ENCODE assay signal across 8 cellular contexts in genomic region chr15:43134157-43134637, GRCh38. TPM values are rescaled to one million over a fixed set of nuclear protein-coding genes. Genes with fewer than 3 reads are reported as not detected.
DNase-seq lines count a peak whose midpoint lies in the region; ATAC-seq, FAIRE-seq and TF ChIP-seq lines count a peak whose summit lies in the region.

No MANE protein-coding gene starts in this region.

- H3K27ac ChIP-seq in skeletal muscle tissue (ENCODE audit: low read depth, low read length), result peak overlapping the region; percentile 56

- peaks cover 13% of the 10 kb centered on the region for H3K27me3 Mint-ChIP-seq in activated T-helper 2 cell treated with anti-CD3 and anti-CD28 coated beads, Interferon-gamma antibody, Interleukin-2, Interleukin-4, amounts not matched to agents 10 μg/mL and 5 μg/mL and 100 μg/mL, durations not matched to agents 14 hours and 24 hours and 36 hours (ENCODE audit: low read depth)

- H3K4me3 ChIP-seq in skeletal muscle tissue (ENCODE audit: low read length in 3 of 3), result peak overlapping the region; percentile 87 to 92 (median 92)

- H3K4me1 ChIP-seq in skeletal muscle tissue (ENCODE audit: control insufficient read depth in 3 of 3, insufficient read depth in 3 of 3, low read length in 3 of 3), result peaks cover 6 to 13% (median 8%) of the 10 kb centered on the region in 3 donors

- peaks cover 27% of the 10 kb centered on the region for H3K4me1 Mint-ChIP-seq in activated T-helper 2 cell treated with anti-CD3 and anti-CD28 coated beads, Interferon-gamma antibody, Interleukin-2, Interleukin-4, amounts not matched to agents 10 μg/mL and 5 μg/mL and 100 μg/mL, durations not matched to agents 14 hours and 24 hours and 36 hours (ENCODE audit: low read depth)

- ATAC-seq in HG03064 (IDR thresholded peaks at IDR 0.05; ENCODE audit: low read depth, unreplicated experiment), result peak; percentile 17

- H3K9me3 Mint-ChIP-seq in activated T-helper 2 cell treated with anti-CD3 and anti-CD28 coated beads, Interferon-gamma antibody, Interleukin-2, Interleukin-4, amounts not matched to agents 10 μg/mL and 5 μg/mL and 100 μg/mL, durations not matched to agents 14 hours and 24 hours and 36 hours, result no peaks in the 10 kb centered on the region

- no peaks in the 10 kb centered on the region for H3K9me3 ChIP-seq in skeletal muscle tissue (ENCODE audit: control insufficient read depth in 3 of 3, low read length in 3 of 3)

- H3K9ac ChIP-seq in skeletal muscle tissue (ENCODE audit: low read depth in 1 of 3, low read length in 3 of 3), result peak overlapping the region; percentile 82 to 91 (median 91)

- peak; percentile 17; the same call in 1 of the 2 replicates for TF ChIP-seq POLR2A in GM12892 (IDR thresholded peaks at IDR 0.05; ENCODE audit: low read depth, low read length)

- peak overlapping the region; percentile 88 for H3K4me3 Mint-ChIP-seq in activated T-helper 2 cell treated with anti-CD3 and anti-CD28 coated beads, Interferon-gamma antibody, Interleukin-2, Interleukin-4, amounts not matched to agents 10 μg/mL and 5 μg/mL and 100 μg/mL, durations not matched to agents 14 hours and 24 hours and 36 hours (ENCODE audit: low read depth)

- H3K36me3 ChIP-seq in skeletal muscle tissue (ENCODE audit: control insufficient read depth in 3 of 3, insufficient read depth in 3 of 3, low read length in 3 of 3), result peaks cover 14 to 24% (median 19%) of the 10 kb centered on the region in 3 donors

- H3K27me3 ChIP-seq in skeletal muscle tissue (ENCODE audit: control insufficient read depth in 3 of 3, insufficient read depth in 3 of 3, low read length in 3 of 3), result no peaks in the 10 kb centered on the region

- DNase-seq in GM12892 (ENCODE audit: insufficient read length) (no peak), hepatic stellate cell (ENCODE audit: low spot score) (peak; percentile 8), iPS-NIHi7 (ENCODE audit: extremely low spot score) (no peak), NK-92 (lab: John Stamatoyannopoulos, UW; ENCODE audit: unreplicated experiment) (no peak), SHP77 (lab: John Stamatoyannopoulos, UW) (no peak)
- DNase-seq in activated T-helper 2 cell treated with anti-CD3 and anti-CD28 coated beads, Interferon-gamma antibody, Interleukin-2, Interleukin-4, amounts not matched to agents 10 μg/mL and 5 μg/mL and 100 μg/mL, durations not matched to agents 14 hours and 24 hours and 36 hours (ENCODE audit: low spot score), result no peak

- FAIRE-seq in GM12892 (lab: Jason Lieb, UNC), result peak; percentile 76

- intact Hi-C loops in activated T-helper 2 cell treated with anti-CD3 and anti-CD28 coated beads, Interferon-gamma antibody, Interleukin-2, Interleukin-4, amounts not matched to agents 10 μg/mL and 5 μg/mL and 100 μg/mL, durations not matched to agents 14 hours and 24 hours and 36 hours (cut with micrococcal nuclease), result loop anchor here (5.0 kb wide), 1 partner anchor 53 kb away; the partner anchor contains the start of gene CCNDBP1

- H3K27ac Mint-ChIP-seq in activated T-helper 2 cell treated with anti-CD3 and anti-CD28 coated beads, Interferon-gamma antibody, Interleukin-2, Interleukin-4, amounts not matched to agents 10 μg/mL and 5 μg/mL and 100 μg/mL, durations not matched to agents 14 hours and 24 hours and 36 hours, result peak overlapping the region; percentile 75

- H3K36me3 Mint-ChIP-seq in activated T-helper 2 cell treated with anti-CD3 and anti-CD28 coated beads, Interferon-gamma antibody, Interleukin-2, Interleukin-4, amounts not matched to agents 10 μg/mL and 5 μg/mL and 100 μg/mL, durations not matched to agents 14 hours and 24 hours and 36 hours (ENCODE audit: low read depth), result peaks cover 41% of the 10 kb centered on the region

RNA-seq across cellular contexts. Expression of gene TMEM62, which starts 0.8 kb away (rescaled TPM):
- polyA plus RNA-seq in GM12892 (2012; ENCODE audit: missing spikeins), result 14.0 TPM
- 16.1 and 19.7 TPM in 2 replicates for total RNA-seq in activated T-helper 2 cell treated with anti-CD3 and anti-CD28 coated beads, Interferon-gamma antibody, Interleukin-2, Interleukin-4, amounts not matched to agents 10 μg/mL and 5 μg/mL and 100 μg/mL, durations not matched to agents 14 hours and 24 hours and 36 hours
- total RNA-seq in skeletal muscle tissue, result 8.4 TPM

RNA-seq across cellular contexts. Expression of gene UBR1, which starts 28.4 kb away (rescaled TPM):
- polyA plus RNA-seq in GM12892 (2012; ENCODE audit: missing spikeins), result 13.2 TPM
- 36.0 and 36.7 TPM in 2 replicates for total RNA-seq in activated T-helper 2 cell treated with anti-CD3 and anti-CD28 coated beads, Interferon-gamma antibody, Interleukin-2, Interleukin-4, amounts not matched to agents 10 μg/mL and 5 μg/mL and 100 μg/mL, durations not matched to agents 14 hours and 24 hours and 36 hours
- total RNA-seq in skeletal muscle tissue, result 45.9 TPM

RNA-seq across cellular contexts. Expression of gene CCNDBP1, which starts 51.0 kb away (rescaled TPM):
- 45.6 TPM for polyA plus RNA-seq in GM12892 (2012; ENCODE audit: missing spikeins)
- 62.9 and 68.1 TPM in 2 replicates for total RNA-seq in activated T-helper 2 cell treated with anti-CD3 and anti-CD28 coated beads, Interferon-gamma antibody, Interleukin-2, Interleukin-4, amounts not matched to agents 10 μg/mL and 5 μg/mL and 100 μg/mL, durations not matched to agents 14 hours and 24 hours and 36 hours
- 45.4 TPM for total RNA-seq in skeletal muscle tissue
